8 cellular contexts compared by ENCODE assay signal in genomic region chr10:96229568-96230030, GRCh38. TPM values are rescaled to one million over a fixed set of nuclear protein-coding genes. Genes with fewer than 3 reads are reported as not detected.
DNase-seq lines count a peak whose midpoint lies in the region; ATAC-seq and TF ChIP-seq lines count a peak whose summit lies in the region.

No MANE protein-coding gene starts in this region.

- no peaks in the 10 kb centered on the region for H3F3A ChIP-seq in SK-N-SH (replicated peaks; ENCODE audit: insufficient read depth)

- no peak overlapping the region for H2AFZ ChIP-seq in SK-N-SH (ENCODE audit: low read depth)

- H3K9me3 ChIP-seq in SK-N-SH (no peaks in the 10 kb centered on the region), psoas muscle (no peaks in the 10 kb centered on the region), vagina (no peaks in the 10 kb centered on the region)

- H3K4me1 ChIP-seq in SK-N-SH (ENCODE audit: control insufficient read depth in 1 of 2, insufficient read depth in 2 of 2, low read depth in 1 of 2, low read length in 1 of 2), result no peaks in the 10 kb centered on the region; a peak in 1 of 4 replicates
- H3K4me1 ChIP-seq in psoas muscle, result no peaks in the 10 kb centered on the region
- H3K4me1 ChIP-seq in vagina, result no peaks in the 10 kb centered on the region

- CTCF ChIA-PET in SK-N-SH (lab: Yijun Ruan, JAX), result interaction anchor here (0.6 to 3.9 kb wide), 61 partner anchors 9 to 541 kb away, joined by 3 to 70 read pairs (median 4); partner anchors contain the start of genes BLNK and ZNF518A
- CTCF ChIA-PET in activated naive CD4-positive, alpha-beta T cell treated with anti-CD3 and anti-CD28 coated beads for 36 hours (lab: Charles Lee), result interaction anchor here (0.6 to 4.4 kb wide), 61 partner anchors 8 to 1953 kb away, joined by 3 to 98 read pairs (median 4); partner anchors contain the start of genes BLNK, DNTT and TCTN3

- TF ChIP-seq EP300 in SK-N-SH (IDR thresholded peaks at IDR 0.05; ENCODE audit: borderline replicate concordance in 1 of 2, low read depth in 1 of 2, low read length in 1 of 2), result no peak

- H3K27ac ChIP-seq in SK-N-SH (ENCODE audit: low read depth in 2 of 2, low read length in 1 of 2) (no peak overlapping the region), psoas muscle (no peak overlapping the region), vagina (no peak overlapping the region)

- no peaks in the 10 kb centered on the region for H4K20me1 ChIP-seq in SK-N-SH (ENCODE audit: insufficient read depth)

- H3K27ac Mint-ChIP-seq in activated naive CD4-positive, alpha-beta T cell treated with anti-CD3 and anti-CD28 coated beads for 36 hours, result no peak overlapping the region

- intact Hi-C loops in activated naive CD4-positive, alpha-beta T cell treated with anti-CD3 and anti-CD28 coated beads for 36 hours (cut with micrococcal nuclease), result loop anchor here (1.0 to 10.0 kb wide), 4 partner anchors 64 to 535 kb away; partner anchors contain the start of gene TCTN3
- intact Hi-C loops in Right ventricle myocardium superior (cut with DNase I), result loop anchor here (2.0 kb wide), 1 partner anchor 65 kb away; no protein-coding TSS in a partner anchor
- intact Hi-C loops in psoas muscle (cut with DNase I), result loop anchor here (1.0 to 2.0 kb wide), 2 partner anchors 63 to 64 kb away; no protein-coding TSS in a partner anchor
- intact Hi-C loops in vagina (cut with DNase I), result no loop called here

- POLR2A ChIA-PET in SK-N-SH (lab: Yijun Ruan, JAX), result no interaction called here

- no peaks in the 10 kb centered on the region for H3K9me3 Mint-ChIP-seq in activated naive CD4-positive, alpha-beta T cell treated with anti-CD3 and anti-CD28 coated beads for 36 hours

- peak; percentile 7 for DNase-seq in GM04504 (ENCODE audit: low read depth)
- DNase-seq in HUDEP-2 (lab: John Stamatoyannopoulos, UW; ENCODE audit: unreplicated experiment in 76 of 76), result peak in 62 of 76 experiments; percentile 2 to 75 (median 44)
- peak; percentile 75 for DNase-seq in SK-N-SH
- peak; percentile 80 for DNase-seq in activated naive CD4-positive, alpha-beta T cell treated with anti-CD3 and anti-CD28 coated beads for 36 hours
- DNase-seq in Right ventricle myocardium superior, result peak; percentile 87
- DNase-seq in psoas muscle, result peak; percentile 74 to 83
- DNase-seq in vagina (ENCODE audit: extremely low spot score in 2 of 2), result peak in 1 of 2 donors; percentile 47

- H3K4me1 Mint-ChIP-seq in activated naive CD4-positive, alpha-beta T cell treated with anti-CD3 and anti-CD28 coated beads for 36 hours (ENCODE audit: low read depth), result no peaks in the 10 kb centered on the region

- no peak for TF ChIP-seq POLR2A in vagina (IDR thresholded peaks at IDR 0.05)

- H3K79me2 ChIP-seq in SK-N-SH (ENCODE audit: insufficient read depth), result no peaks in the 10 kb centered on the region

- WGBS in SK-N-SH (ENCODE audit: low lambda C conversion rate), result 7% methylated on average over 7 of the region's 7 CpGs
- WGBS in psoas muscle, 3 donors, result 2 to 5% (median 2%) methylated on average over 7 of the region's 7 CpGs

- TF ChIP-seq CTCF in SK-N-SH (IDR thresholded peaks at IDR 0.05), result peak; percentile 79
- TF ChIP-seq CTCF in psoas muscle (IDR thresholded peaks at IDR 0.05), result peak; percentile 56
- TF ChIP-seq CTCF in vagina (IDR thresholded peaks at IDR 0.05), result peak; percentile 31 to 71 (median 70)

- no peak overlapping the region for H3K4me2 ChIP-seq in SK-N-SH

- no peaks in the 10 kb centered on the region for H3K36me3 ChIP-seq in SK-N-SH (replicated peaks in 1 of 2; ENCODE audit: control insufficient read depth in 1 of 2, insufficient read depth in 2 of 2, low read length in 1 of 2)
- no peaks in the 10 kb centered on the region for H3K36me3 ChIP-seq in psoas muscle (ENCODE audit: insufficient read depth in 1 of 2, low read depth in 1 of 2)
- no peaks in the 10 kb centered on the region for H3K36me3 ChIP-seq in vagina

- no peaks in the 10 kb centered on the region for H3K9me2 ChIP-seq in SK-N-SH

- ATAC-seq in Right ventricle myocardium superior (ENCODE audit: poor library complexity) (peak; percentile 65), psoas muscle (peak; percentile 57 to 81 (median 64)), HG02623 (IDR thresholded peaks at IDR 0.05; ENCODE audit: unreplicated experiment) (no peak)

- H3K27me3 ChIP-seq in SK-N-SH (ENCODE audit: insufficient read depth) (no peaks in the 10 kb centered on the region; the same call in 1 of the 2 replicates), psoas muscle (ENCODE audit: insufficient read depth in 3 of 3, low read length in 2 of 3) (no peaks in the 10 kb centered on the region), vagina (no peaks in the 10 kb centered on the region)

- H3K4me3 ChIP-seq in SK-N-SH (ENCODE audit: low read depth in 2 of 2, low read length in 1 of 2) (peak overlapping the region in 1 of 2 experiments; percentile 36; a peak in 1 of 4 replicates), psoas muscle (no peak overlapping the region), vagina (no peak overlapping the region)

- H3K27me3 Mint-ChIP-seq in activated naive CD4-positive, alpha-beta T cell treated with anti-CD3 and anti-CD28 coated beads for 36 hours (ENCODE audit: low read depth), result no peaks in the 10 kb centered on the region

- H3K9ac ChIP-seq in SK-N-SH, result no peak overlapping the region

- no peaks in the 10 kb centered on the region for H3K36me3 Mint-ChIP-seq in activated naive CD4-positive, alpha-beta T cell treated with anti-CD3 and anti-CD28 coated beads for 36 hours (ENCODE audit: low read depth)

- no peak overlapping the region for H3K4me3 Mint-ChIP-seq in activated naive CD4-positive, alpha-beta T cell treated with anti-CD3 and anti-CD28 coated beads for 36 hours

- peak; percentile 59 for TF ChIP-seq RAD21 in SK-N-SH (IDR thresholded peaks at IDR 0.05; ENCODE audit: low read length)

TF ChIP-seq in SK-N-SH, 30 proteins besides CTCF, POLR2A, EP300 and RAD21:
- TF ChIP-seq SMC3 (IDR thresholded peaks at IDR 0.05; ENCODE audit: low read depth, low read length) (peak; percentile 69), MXI1 (IDR thresholded peaks at IDR 0.05; ENCODE audit: low read depth, low read length) (no peak)
- TF ChIP-seq, protein P1, sequence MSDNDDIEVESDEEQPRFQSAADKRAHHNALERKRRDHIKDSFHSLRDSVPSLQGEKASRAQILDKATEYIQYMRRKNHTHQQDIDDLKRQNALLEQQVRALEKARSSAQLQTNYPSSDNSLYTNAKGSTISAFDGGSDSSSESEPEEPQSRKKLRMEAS (IDR thresholded peaks at IDR 0.05; ENCODE audit: low read depth), result peak; percentile 48; the same call in 1 of the 2 replicates

RNA-seq across cellular contexts. Expression of gene BLNK, which starts 41.8 kb away (rescaled TPM):
- polyA plus RNA-seq in SK-N-SH (2012; rRNA removed) (not detected in 2 replicates), psoas muscle (under 1 TPM; 0.15 to 0.25 (median 0.22) TPM)
- not detected in 2 replicates for polyA plus RNA-seq in SK-N-SH (2012; cell fraction: cytosol; rRNA removed)
- not detected in 2 replicates for polyA plus RNA-seq in SK-N-SH (2012; cell fraction: nucleus; rRNA removed)
- total RNA-seq in activated naive CD4-positive, alpha-beta T cell treated with anti-CD3 and anti-CD28 coated beads for 36 hours, result not detected
- total RNA-seq in Right ventricle myocardium superior (0.73 TPM), psoas muscle (1 to 10 TPM; 1.1 to 3.7 (median 1.2) TPM), vagina (8.8 TPM)
